ENCODE assay signal across 1 cellular context in genomic region chr20:2984028-2984501, GRCh38.
TF ChIP-seq lines count a peak whose summit lies in the region.

No MANE protein-coding gene starts in this region.

TF ChIP-seq in GM12878, 131 proteins besides CTCF, POLR2A, EP300 and RAD21 (continued from another document):
- TF ChIP-seq CBFB (IDR thresholded peaks at IDR 0.05; ENCODE audit: low read depth) = no peak
- TF ChIP-seq NFYA (IDR thresholded peaks at IDR 0.05; ENCODE audit: borderline replicate concordance, low read depth, low read length) = no peak
- no peak for TF ChIP-seq PML (IDR thresholded peaks at IDR 0.05; ENCODE audit: low read length)
- TF ChIP-seq BMI1 (IDR thresholded peaks at IDR 0.05; ENCODE audit: borderline replicate concordance) = no peak
- no peak for TF ChIP-seq BHLHE40 (IDR thresholded peaks at IDR 0.05; ENCODE audit: borderline replicate concordance in 1 of 2, low read depth in 2 of 2, low read length in 1 of 2)
- TF ChIP-seq RUNX3 (IDR thresholded peaks at IDR 0.05; ENCODE audit: low read length) = peak; percentile 50; the same call in 1 of the 2 replicates
- TF ChIP-seq CBX3 (IDR thresholded peaks at IDR 0.05; ENCODE audit: borderline replicate concordance, low read depth) = no peak
- no peak for TF ChIP-seq USF2 (IDR thresholded peaks at IDR 0.05; ENCODE audit: borderline replicate concordance, low read depth, low read length)
- TF ChIP-seq E4F1 (IDR thresholded peaks at IDR 0.05; ENCODE audit: borderline replicate concordance, partially characterized antibody) = no peak
- no peak for TF ChIP-seq HDAC2 (IDR thresholded peaks at IDR 0.05)
- no peak for TF ChIP-seq SUPT20H (IDR thresholded peaks at IDR 0.05; ENCODE audit: borderline replicate concordance, control insufficient read depth, low read depth, low read length)
- TF ChIP-seq SMC3 (IDR thresholded peaks at IDR 0.05; ENCODE audit: borderline replicate concordance, low read length) = no peak
- TF ChIP-seq RCOR1 (conservative IDR thresholded peaks at IDR 0.05; ENCODE audit: low read depth, low read length) = no peak
- TF ChIP-seq TCF12 (IDR thresholded peaks at IDR 0.05; ENCODE audit: low read depth, low read length) = no peak
- peak; percentile 37; the same call in 1 of the 2 replicates for TF ChIP-seq MTA3 (IDR thresholded peaks at IDR 0.05; ENCODE audit: borderline replicate concordance, low read length)
- peak; percentile 73 for TF ChIP-seq MTA2 (IDR thresholded peaks at IDR 0.05; ENCODE audit: low read depth)
- TF ChIP-seq LARP7 (IDR thresholded peaks at IDR 0.05) = no peak
- no peak for TF ChIP-seq YBX1 (IDR thresholded peaks at IDR 0.05)
- no peak for TF ChIP-seq CHD2 (IDR thresholded peaks at IDR 0.05; ENCODE audit: borderline replicate concordance, low read depth, low read length)
- no peak for TF ChIP-seq MYB (IDR thresholded peaks at IDR 0.05; ENCODE audit: borderline replicate concordance, low read depth, low read length)
- TF ChIP-seq MYC (IDR thresholded peaks at IDR 0.05; ENCODE audit: insufficient read depth, insufficient read length, insufficient replicate concordance, low read length, severe bottlenecking) = no peak
- 0 out of 2 replicates have a peak, but pooled peaks have one; percentile 33 for TF ChIP-seq ZNF217 (IDR thresholded peaks at IDR 0.05)
- no peak for TF ChIP-seq BACH1 (IDR thresholded peaks at IDR 0.05; ENCODE audit: borderline replicate concordance)
- no peak for TF ChIP-seq BCL3 (IDR thresholded peaks at IDR 0.05; ENCODE audit: borderline replicate concordance, insufficient read depth, low read depth, low read length, poor library complexity, severe bottlenecking)
- TF ChIP-seq EGR1 (IDR thresholded peaks at IDR 0.05; ENCODE audit: borderline replicate concordance in 1 of 2, low read depth in 2 of 2, low read length in 2 of 2) = no peak
- TF ChIP-seq ELK1 (IDR thresholded peaks at IDR 0.05; ENCODE audit: low read depth, low read length) = no peak
- 0 out of 2 replicates have a peak, but pooled peaks have one; percentile 43 for TF ChIP-seq NFIC (IDR thresholded peaks at IDR 0.05; ENCODE audit: low read depth, low read length)
- TF ChIP-seq CHD1 (IDR thresholded peaks at IDR 0.05; ENCODE audit: low read depth, low read length) = no peak
- no peak for TF ChIP-seq SMAD5 (IDR thresholded peaks at IDR 0.05; ENCODE audit: low read depth)
- no peak for TF ChIP-seq ZNF592 (IDR thresholded peaks at IDR 0.05)
- no peak for TF ChIP-seq USF1 (IDR thresholded peaks at IDR 0.05; ENCODE audit: borderline replicate concordance, extremely low read length, insufficient read depth, low read depth, low read length)
- peak; percentile 90 for TF ChIP-seq SPI1 (IDR thresholded peaks at IDR 0.05; ENCODE audit: borderline replicate concordance, insufficient read depth, low read depth, low read length)
- no peak for TF ChIP-seq CBX5 (IDR thresholded peaks at IDR 0.05; ENCODE audit: low read depth)
- TF ChIP-seq IKZF1 (conservative IDR thresholded peaks at IDR 0.05) = peak; percentile 5; the same call in 1 of the 2 replicates
- no peak for TF ChIP-seq STAT1 (conservative IDR thresholded peaks at IDR 0.05)
- TF ChIP-seq WRNIP1 (IDR thresholded peaks at IDR 0.05; ENCODE audit: borderline replicate concordance, low read depth, low read length) = no peak
- no peak for TF ChIP-seq SMAD1 (IDR thresholded peaks at IDR 0.05; ENCODE audit: low read depth, partially characterized antibody)
- no peak for TF ChIP-seq POLR2AphosphoS2 (IDR thresholded peaks at IDR 0.05; ENCODE audit: low read depth, low read length)
- TF ChIP-seq HSF1 (IDR thresholded peaks at IDR 0.05; ENCODE audit: low read depth, low read length) = no peak
- no peak for TF ChIP-seq PAX5 (IDR thresholded peaks at IDR 0.05; ENCODE audit: borderline replicate concordance, low read depth, low read length)
- no peak for TF ChIP-seq ATF3 (IDR thresholded peaks at IDR 0.05; ENCODE audit: borderline replicate concordance, extremely low read depth, low read depth, low read length)
- no peak for TF ChIP-seq JUNB (IDR thresholded peaks at IDR 0.05)
- no peak for TF ChIP-seq TCF3 (IDR thresholded peaks at IDR 0.05; ENCODE audit: borderline replicate concordance, insufficient read depth, low read depth, low read length)
- no peak; the same call in 1 of the 2 replicates for TF ChIP-seq PAX8 (IDR thresholded peaks at IDR 0.05)
- TF ChIP-seq KLF5 (IDR thresholded peaks at IDR 0.05; ENCODE audit: partially characterized antibody) = no peak
- TF ChIP-seq POLR2AphosphoS5 (IDR thresholded peaks at IDR 0.05; ENCODE audit: low read length) = no peak
- TF ChIP-seq SP1 (IDR thresholded peaks at IDR 0.05; ENCODE audit: low read depth, low read length) = no peak
- TF ChIP-seq NRF1 (conservative IDR thresholded peaks at IDR 0.05; ENCODE audit: low read depth, low read length) = no peak
- peak; percentile 47; the same call in 1 of the 2 replicates for TF ChIP-seq CREM (IDR thresholded peaks at IDR 0.05; ENCODE audit: low read depth)
- TF ChIP-seq DPF2 (IDR thresholded peaks at IDR 0.05) = peak; percentile 70
- no peak for TF ChIP-seq SIX5 (IDR thresholded peaks at IDR 0.05; ENCODE audit: low read depth, low read length, severe bottlenecking)
- TF ChIP-seq SKIL (IDR thresholded peaks at IDR 0.05; ENCODE audit: low read depth, poor library complexity, severe bottlenecking) = peak; percentile 83
- no peak for TF ChIP-seq CEBPB (IDR thresholded peaks at IDR 0.05; ENCODE audit: borderline replicate concordance in 1 of 2, low read depth in 2 of 2, low read length in 2 of 2)
